Comparison of ENCODE assay signal across 8 cellular contexts in genomic region chr7:39746162-39746782, GRCh38.
DNase-seq lines count a peak whose midpoint lies in the region; ATAC-seq and TF ChIP-seq lines count a peak whose summit lies in the region.

No MANE protein-coding gene starts in this region.

- ATAC-seq in HG03108 (IDR thresholded peaks at IDR 0.05; ENCODE audit: unreplicated experiment), result peak; percentile 62
- ATAC-seq in lung (ENCODE audit: insufficient read depth, low FRiP score), result peak; percentile 67
- ATAC-seq in GM18873 (IDR thresholded peaks at IDR 0.05; ENCODE audit: low FRiP score, unreplicated experiment), result no peak

- H3K27me3 ChIP-seq in dorsolateral prefrontal cortex (no peaks in the 10 kb centered on the region), lung (ENCODE audit: control insufficient read depth, insufficient read depth) (no peaks in the 10 kb centered on the region)

- DNase-seq in GDM1 (lab: John Stamatoyannopoulos, UW) (peak; percentile 66), NCI-H446 treated with DMSO at 0.1 percent for 48 hours (lab: John Stamatoyannopoulos, UW) (peak; percentile 66), dorsolateral prefrontal cortex (peak; percentile 50 to 84 (median 78)), lung (ENCODE audit: low spot score) (peak; percentile 70)
- DNase-seq in activated CD4-positive, alpha-beta T cell treated with anti-CD3 and anti-CD28 coated beads for 4 hours, result peak; percentile 63 to 67
- DNase-seq in stimulated activated CD8-positive, alpha-beta memory T cell treated with anti-CD3 and anti-CD28 coated beads, Interleukin-2, amount 100 ng/mL, for 1 hour (ENCODE audit: low read depth in 2 of 2), result peak; percentile 22 to 31

- H3K27ac ChIP-seq in dorsolateral prefrontal cortex (no peak overlapping the region), lung (ENCODE audit: low read depth in 1 of 2, low read length in 1 of 2) (no peak overlapping the region)

- WGBS in lung, 2 donors, result 31 to 34% methylated on average over 11 of the region's 11 CpGs

- H3K4me1 ChIP-seq in lung (ENCODE audit: control insufficient read depth in 2 of 2, insufficient read depth in 2 of 2, low read length in 2 of 2), result peaks cover 0 to 6% of the 10 kb centered on the region in 2 donors

- no peaks in the 10 kb centered on the region for H3K9me3 ChIP-seq in lung (ENCODE audit: control insufficient read depth in 2 of 2, insufficient read depth in 1 of 2, low read length in 1 of 2)

- no peaks in the 10 kb centered on the region for H3K36me3 ChIP-seq in lung (ENCODE audit: control insufficient read depth in 2 of 2, insufficient read depth in 2 of 2, low read length in 2 of 2)

- TF ChIP-seq CTCF in dorsolateral prefrontal cortex (IDR thresholded peaks at IDR 0.05 in 54 of 56, conservative IDR thresholded peaks at IDR 0.05 in 2 of 56; ENCODE audit: low read depth in 1 of 56, partially characterized antibody in 56 of 56), result peak; percentile 46 to 91 (median 78)
- peak; percentile 76 for TF ChIP-seq CTCF in lung (IDR thresholded peaks at IDR 0.05; ENCODE audit: control extremely low read depth, extremely low read depth)

- H3K4me3 ChIP-seq in dorsolateral prefrontal cortex, result no peak overlapping the region
- H3K4me3 ChIP-seq in lung, result no peak overlapping the region

- intact Hi-C loops in dorsolateral prefrontal cortex (cut with DNase I), result loop anchor here (1.0 to 5.0 kb wide), 3 partner anchors 123 to 164 kb away; partner anchors contain the start of gene RALA (in 2 of the 2)

Comparison
In these comparisons a context has a peak if more than half of its experiments do, and no peak if none do; other contexts are left out.
1. DNase-seq: peak in every context shown above with its lines; median percentile 78 in dorsolateral prefrontal cortex; 70 in lung; 66 in GDM1; 66 in NCI-H446 treated with DMSO at 0.1 percent for 48 hours; 65 in activated CD4-positive, alpha-beta T cell treated with anti-CD3 and anti-CD28 coated beads for 4 hours; 26 in stimulated activated CD8-positive, alpha-beta memory T cell treated with anti-CD3 and anti-CD28 coated beads, Interleukin-2, amount 100 ng/mL, for 1 hour.